9 cellular contexts compared by ENCODE assay signal in genomic region chr3:151384741-151385174, GRCh38. TPM values are rescaled to one million over a fixed set of nuclear protein-coding genes. Genes with fewer than 3 reads are reported as not detected.
DNase-seq lines count a peak whose midpoint lies in the region; ATAC-seq and TF ChIP-seq lines count a peak whose summit lies in the region.
"Had no signal": no experiment of that assay in that cellular context is flagged by ENCODE, and none has a peak within 500 bp of the region (broad histone marks: within the 10 kb centered on the region; RNA-seq: fewer than 3 reads in every experiment).

TSS of gene P2RY12 (minus strand) at chr3:151384753. CDS start at chr3:151338845, 45,908 bp downstream.

- DNase-seq in GM13976 (ENCODE audit: low spot score) = peak; percentile 13
- DNase-seq in HFFc6 = no peak
- DNase-seq in esophagus squamous epithelium (lab: John Stamatoyannopoulos, UW) = no peak
- no peak for DNase-seq in vagina (ENCODE audit: extremely low spot score in 2 of 2)
- DNase-seq in GM23338 (ENCODE audit: low spot score) = no peak
- DNase-seq in PC-3 = no peak

- H3K27ac ChIP-seq in OCI-LY3 (ENCODE audit: low read length) = peak within 1 kb of the TSS; percentile 93
- peak within 1 kb of the TSS in 2 of 4 donors; percentile 16 to 22 for H3K27ac ChIP-seq in esophagus squamous epithelium
- H3K27ac ChIP-seq in vagina = no peak within 1 kb of the TSS
- H3K27ac ChIP-seq in GM23338 (ENCODE audit: low read depth) = no peak within 1 kb of the TSS
- no peak within 1 kb of the TSS for H3K27ac ChIP-seq in PC-3 (ENCODE audit: low read length)

- intact Hi-C loops in esophagus squamous epithelium (cut with DNase I) (no loop called here), vagina (cut with DNase I) (no loop called here), PC-3 (cut with micrococcal nuclease) (no loop called here)

- in situ Hi-C loops in GM13976 (cut with MboI; ENCODE audit: low sequenced_read_pairs, unreplicated experiment) = no loop called here

- 73 to 81% methylated on average over 4 of the region's 4 CpGs for WGBS in esophagus squamous epithelium, 2 donors

- H3K9me3 Mint-ChIP-seq in HFFc6 (no peaks in the 10 kb centered on the region), GM23338 (no peaks in the 10 kb centered on the region)
- H3K9me3 Mint-ChIP-seq: T-helper 1 cell treated with Interleukin-12 subunit alpha and Interleukin-12 subunit beta and Interleukin-4 antibody, amounts not matched to agents 30 μg/mL and 1 μg/mL, for 36 hours had no signal

- H3K79me2 ChIP-seq in OCI-LY3 (ENCODE audit: low read length) (no peaks in the 10 kb centered on the region), GM23338 (replicated peaks; ENCODE audit: insufficient read depth) (no peaks in the 10 kb centered on the region), PC-3 (ENCODE audit: low read length) (no peaks in the 10 kb centered on the region)

- no peaks in the 10 kb centered on the region for H3K9me3 ChIP-seq in OCI-LY3 (ENCODE audit: insufficient read depth, low read length)
- H3K9me3 ChIP-seq in mononuclear cell (ENCODE audit: low read depth, low read length) = no peaks in the 10 kb centered on the region
- H3K9me3 ChIP-seq in esophagus squamous epithelium = no peaks in the 10 kb centered on the region
- H3K9me3 ChIP-seq in vagina = no peaks in the 10 kb centered on the region
- H3K9me3 ChIP-seq in PC-3 (ENCODE audit: low read length) = no peaks in the 10 kb centered on the region

- H3K4me3 Mint-ChIP-seq in HFFc6 = peak within 1 kb of the TSS; percentile 40; the same call in 1 of the 2 replicates
- H3K4me3 Mint-ChIP-seq in GM23338 = no peak within 1 kb of the TSS
- H3K4me3 Mint-ChIP-seq: T-helper 1 cell treated with Interleukin-12 subunit alpha and Interleukin-12 subunit beta and Interleukin-4 antibody, amounts not matched to agents 30 μg/mL and 1 μg/mL, for 36 hours had no signal

- H2AFZ ChIP-seq in OCI-LY3 (ENCODE audit: low read depth, low read length) = peak within 1 kb of the TSS; percentile 66
- no peak within 1 kb of the TSS for H2AFZ ChIP-seq in GM23338
- H2AFZ ChIP-seq in PC-3 (ENCODE audit: low read length) = no peak within 1 kb of the TSS

- H3K27me3 ChIP-seq in OCI-LY3 (ENCODE audit: low read depth, low read length) = no peaks in the 10 kb centered on the region
- no peaks in the 10 kb centered on the region for H3K27me3 ChIP-seq in mononuclear cell (ENCODE audit: insufficient read depth, low read length)
- no peaks in the 10 kb centered on the region for H3K27me3 ChIP-seq in esophagus squamous epithelium
- H3K27me3 ChIP-seq in vagina = no peaks in the 10 kb centered on the region
- no peaks in the 10 kb centered on the region for H3K27me3 ChIP-seq in GM23338 (ENCODE audit: insufficient read depth)
- H3K27me3 ChIP-seq in PC-3 (ENCODE audit: low read length) = no peaks in the 10 kb centered on the region

- no TSS peak for BruUV-seq in PC-3 (replicated peaks; lab: Mats Ljungman, UMichigan)

- H3K4me2 ChIP-seq in OCI-LY3 (ENCODE audit: low read length) = peak within 1 kb of the TSS; percentile 79
- no peak within 1 kb of the TSS for H3K4me2 ChIP-seq in GM23338
- H3K4me2 ChIP-seq in PC-3 (ENCODE audit: low read length) = no peak within 1 kb of the TSS

- no peaks in the 10 kb centered on the region for H4K20me1 ChIP-seq in OCI-LY3 (ENCODE audit: insufficient read depth, low read length)
- H4K20me1 ChIP-seq in GM23338 (replicated peaks; ENCODE audit: insufficient read depth) = no peaks in the 10 kb centered on the region
- H4K20me1 ChIP-seq in PC-3 (ENCODE audit: low read length) = no peaks in the 10 kb centered on the region

- H3K27ac Mint-ChIP-seq in HFFc6 (no peak within 1 kb of the TSS), GM23338 (no peak within 1 kb of the TSS)
- H3K27ac Mint-ChIP-seq: T-helper 1 cell treated with Interleukin-12 subunit alpha and Interleukin-12 subunit beta and Interleukin-4 antibody, amounts not matched to agents 30 μg/mL and 1 μg/mL, for 36 hours had no signal

- TF ChIP-seq POLR2A in esophagus squamous epithelium (IDR thresholded peaks at IDR 0.05) = no peak
- no peak for TF ChIP-seq POLR2A in vagina (IDR thresholded peaks at IDR 0.05)

- H3K36me3 ChIP-seq in OCI-LY3 (replicated peaks; ENCODE audit: low read depth, low read length) (no peaks in the 10 kb centered on the region), esophagus squamous epithelium (no peaks in the 10 kb centered on the region), vagina (no peaks in the 10 kb centered on the region), GM23338 (ENCODE audit: insufficient read depth) (peaks cover 14% of the 10 kb centered on the region; the same call in 1 of the 2 replicates), PC-3 (ENCODE audit: low read depth, low read length) (no peaks in the 10 kb centered on the region)

- CTCF ChIA-PET in PC-3 (lab: Charles Lee) = interaction anchor here (1.0 kb wide), 1 partner anchor 55 kb away, joined by 5 read pairs; no protein-coding TSS in a partner anchor

- H3F3A ChIP-seq in GM23338 (replicated peaks; ENCODE audit: low read depth) = no peaks in the 10 kb centered on the region
- H3F3A ChIP-seq in PC-3 (ENCODE audit: low read length, unreplicated experiment) = no peaks in the 10 kb centered on the region

- H3K9me2 ChIP-seq in GM23338 (ENCODE audit: insufficient read depth) = no peaks in the 10 kb centered on the region
- H3K9me2 ChIP-seq in PC-3 (replicated peaks; ENCODE audit: low read length) = no peaks in the 10 kb centered on the region

- H3K4me3 ChIP-seq in OCI-LY3 (ENCODE audit: low read length) (peak within 1 kb of the TSS; percentile 64), mononuclear cell (ENCODE audit: low read length) (no peak within 1 kb of the TSS), esophagus squamous epithelium (peak within 1 kb of the TSS in 2 of 4 donors; percentile 15 to 34), vagina (peak within 1 kb of the TSS in 1 of 2 donors; percentile 25), GM23338 (no peak within 1 kb of the TSS), PC-3 (ENCODE audit: low read length) (no peak within 1 kb of the TSS)

- TF ChIP-seq CTCF in GM13976 (IDR thresholded peaks at IDR 0.05; ENCODE audit: borderline replicate concordance, control extremely low read depth, extremely low read depth, insufficient read depth, missing control alignments) = no peak
- TF ChIP-seq CTCF in HFFc6 (IDR thresholded peaks at IDR 0.05) = no peak
- TF ChIP-seq CTCF in OCI-LY3 (IDR thresholded peaks at IDR 0.05; ENCODE audit: low read depth, low read length) = no peak
- no peak for TF ChIP-seq CTCF in esophagus squamous epithelium (IDR thresholded peaks at IDR 0.05)
- no peak for TF ChIP-seq CTCF in vagina (IDR thresholded peaks at IDR 0.05)
- TF ChIP-seq CTCF in GM23338 (conservative IDR thresholded peaks at IDR 0.05; ENCODE audit: low read depth in 2 of 2) = no peak
- no peak for TF ChIP-seq CTCF in PC-3 (conservative IDR thresholded peaks at IDR 0.05; ENCODE audit: low read depth, low read length)

- peaks cover 82% of the 10 kb centered on the region for H3K4me1 ChIP-seq in OCI-LY3 (ENCODE audit: low read length)
- H3K4me1 ChIP-seq in mononuclear cell (ENCODE audit: insufficient read depth, low read length) = peaks cover 47% of the 10 kb centered on the region
- peaks cover 0 to 8% (median 0%) of the 10 kb centered on the region in 3 donors for H3K4me1 ChIP-seq in esophagus squamous epithelium
- no peaks in the 10 kb centered on the region for H3K4me1 ChIP-seq in vagina
- no peaks in the 10 kb centered on the region for H3K4me1 ChIP-seq in GM23338 (ENCODE audit: insufficient read depth)
- no peaks in the 10 kb centered on the region for H3K4me1 ChIP-seq in PC-3 (ENCODE audit: insufficient read depth, low read length)

- H3K36me3 Mint-ChIP-seq in HFFc6 (ENCODE audit: low read depth) (no peaks in the 10 kb centered on the region), GM23338 (ENCODE audit: low read depth) (peaks cover 20% of the 10 kb centered on the region)

- H3K4me1 Mint-ChIP-seq in HFFc6 (ENCODE audit: low read depth) = peaks cover 23% of the 10 kb centered on the region
- H3K4me1 Mint-ChIP-seq in GM23338 = peaks cover 7% of the 10 kb centered on the region; the same call in 1 of the 3 replicates

- H3K27me3 Mint-ChIP-seq in HFFc6 (ENCODE audit: insufficient read depth) (no peaks in the 10 kb centered on the region; the same call in 1 of the 2 replicates), GM23338 (ENCODE audit: insufficient read depth, low read depth, poor library complexity) (no peaks in the 10 kb centered on the region)

- H3K9ac ChIP-seq in OCI-LY3 (ENCODE audit: low read length) (peak within 1 kb of the TSS; percentile 47), PC-3 (ENCODE audit: low read length) (no peak within 1 kb of the TSS)

- POLR2A ChIA-PET in PC-3 (lab: Charles Lee; ENCODE audit: unreplicated experiment) = no interaction called here

- ATAC-seq in GM23338 = no peak
- no peak for ATAC-seq in PC-3

TF ChIP-seq in GM23338, 12 proteins besides CTCF, POLR2A, EP300 and RAD21 (continues in another document):
- no peak for TF ChIP-seq NANOG (IDR thresholded peaks at IDR 0.05; ENCODE audit: borderline replicate concordance)

RNA-seq across cellular contexts. Expression of gene P2RY12, which starts in this region (rescaled TPM):
- not detected for total RNA-seq in HFFc6 (2021; fragmentation: NEBNext Ultra II Directional; extraction: Animal tissue kit (Norgen Biotek cat#: 25700))
- total RNA-seq in mononuclear cell (14.1 TPM), esophagus squamous epithelium (1 to 10 TPM in 2 of 4 donors, not detected in 2; 1.9 to 3.1 TPM), vagina (1.2 TPM), PC-3 (2014; rRNA removed) (not detected in 2 replicates)
- total RNA-seq in GM23338 (2014; rRNA removed; shearing (Covaris generic)) = not detected in 2 replicates
- 0.40 and 1.1 TPM in 2 replicates for polyA plus RNA-seq in GM23338 (2016; fragmentation: Nextera tagmentation; extraction: Ambion mirVana)
